Comparison of ENCODE assay signal across 17 cellular contexts in genomic region chr17:57457188-57457587, GRCh38.
DNase-seq lines count a peak whose midpoint lies in the region; ATAC-seq and TF ChIP-seq lines count a peak whose summit lies in the region.
"Had no signal": no experiment of that assay in that cellular context is flagged by ENCODE, and none has a peak within 500 bp of the region (broad histone marks: within the 10 kb centered on the region; RNA-seq: fewer than 3 reads in every experiment).

No MANE protein-coding gene starts in this region.

- no peak overlapping the region for H3K4me3 Mint-ChIP-seq in immature natural killer cell
- H3K4me3 Mint-ChIP-seq: H9 had no signal

- no peaks in the 10 kb centered on the region for H3K36me3 ChIP-seq in left ventricle myocardium inferior
- no peaks in the 10 kb centered on the region for H3K36me3 ChIP-seq in heart right ventricle
- peaks cover 24% of the 10 kb centered on the region; the same call in 1 of the 2 replicates for H3K36me3 ChIP-seq in Loucy (ENCODE audit: insufficient read depth, low read length)

- H3K4me1 ChIP-seq in left ventricle myocardium inferior (peaks cover 53% of the 10 kb centered on the region), heart right ventricle (peaks cover 0 to 66% (median 40%) of the 10 kb centered on the region in 9 donors), Loucy (ENCODE audit: insufficient read depth, low read length, poor library complexity, severe bottlenecking) (peaks cover 87% of the 10 kb centered on the region)

- peaks cover 55 to 59% of the 10 kb centered on the region in 2 donors for H3K4me1 Mint-ChIP-seq in immature natural killer cell

- 91 to 93% methylated on average over 2 of the region's 2 CpGs for WGBS in heart right ventricle, 2 donors

- H3K9me3 ChIP-seq in left ventricle myocardium inferior (replicated peaks) = no peaks in the 10 kb centered on the region
- no peaks in the 10 kb centered on the region for H3K9me3 ChIP-seq in heart right ventricle
- no peaks in the 10 kb centered on the region for H3K9me3 ChIP-seq in Loucy (ENCODE audit: insufficient read depth, low read depth, low read length)

- ATAC-seq in heart right ventricle (no peak), HG03460 (IDR thresholded peaks at IDR 0.05; ENCODE audit: unreplicated experiment) (no peak)

- intact Hi-C loops in left ventricle myocardium inferior (cut with micrococcal nuclease) (no loop called here), heart right ventricle (cut with DNase I) (loop anchor here in 1 of 10 donors (10.0 kb wide), 1 partner anchor 378 kb away; no protein-coding TSS in a partner anchor)

- peak overlapping the region; percentile 35 for H3K27ac ChIP-seq in left ventricle myocardium inferior (replicated peaks)
- H3K27ac ChIP-seq in heart right ventricle = peak overlapping the region in 5 of 10 donors; percentile 0 to 70 (median 33)
- peak overlapping the region; percentile 12 for H3K27ac ChIP-seq in cingulate gyrus (ENCODE audit: low read depth, low read length)
- H3K27ac ChIP-seq: 22Rv1, C4-2B had no signal

- DNase-seq in left ventricle myocardium inferior (no peak), heart right ventricle (no peak), NCI-H345 (lab: John Stamatoyannopoulos, UW) (no peak), immature natural killer cell (no peak), hippocampal formation (lab: John Stamatoyannopoulos, UW) (no peak)
- DNase-seq: CD4-positive, alpha-beta memory T cell; DMS79; EL; GOT3; H9; IMR-90; KG1 had no signal

- H3K36me3 Mint-ChIP-seq in immature natural killer cell = peaks cover 0 to 6% (median 5%) of the 10 kb centered on the region in 3 donors

- H3F3A ChIP-seq in Loucy (ENCODE audit: low read depth) = peaks cover 34% of the 10 kb centered on the region

- H2AFZ ChIP-seq in Loucy (ENCODE audit: low read length) = no peak overlapping the region

- H3K27me3 ChIP-seq in left ventricle myocardium inferior (ENCODE audit: low read depth) (no peaks in the 10 kb centered on the region), heart right ventricle (no peaks in the 10 kb centered on the region), Loucy (ENCODE audit: insufficient read depth, low read length, poor library complexity, severe bottlenecking) (no peaks in the 10 kb centered on the region)

- TF ChIP-seq CTCF in left ventricle myocardium inferior (IDR thresholded peaks at IDR 0.05; ENCODE audit: borderline replicate concordance) (no peak), heart right ventricle (IDR thresholded peaks at IDR 0.05) (no peak), Loucy (conservative IDR thresholded peaks at IDR 0.05; ENCODE audit: low read length) (no peak)

- peak overlapping the region; percentile 70 for H3K4me2 ChIP-seq in Loucy (ENCODE audit: low read depth, low read length, poor library complexity, severe bottlenecking)

- H3K27ac Mint-ChIP-seq in immature natural killer cell = no peak overlapping the region
- H3K27ac Mint-ChIP-seq: CD4-positive, alpha-beta memory T cell had no signal

- H3K9me3 Mint-ChIP-seq in immature natural killer cell = peaks cover 0 to 4% (median 0%) of the 10 kb centered on the region in 6 donors
- H3K9me3 Mint-ChIP-seq: H9 had no signal

- peak overlapping the region; percentile 92 for H3K9ac ChIP-seq in Loucy (ENCODE audit: low read depth, low read length, poor library complexity, severe bottlenecking)

- H3K9me2 ChIP-seq in Loucy (replicated peaks; ENCODE audit: low read depth, low read length) = no peaks in the 10 kb centered on the region

- H4K20me1 ChIP-seq in Loucy (ENCODE audit: insufficient read depth, low read length, poor library complexity, severe bottlenecking) = no peaks in the 10 kb centered on the region

- peaks cover 28 to 41% (median 35%) of the 10 kb centered on the region in 3 donors for H3K27me3 Mint-ChIP-seq in immature natural killer cell (ENCODE audit: low read depth in 3 of 3)
- H3K27me3 Mint-ChIP-seq: CD4-positive, alpha-beta memory T cell had no signal

- H3K79me2 ChIP-seq in Loucy (ENCODE audit: insufficient read depth, low read length) = peaks cover 77% of the 10 kb centered on the region

- H3K4me3 ChIP-seq in left ventricle myocardium inferior = no peak overlapping the region
- no peak overlapping the region for H3K4me3 ChIP-seq in heart right ventricle
- peak overlapping the region; percentile 64 for H3K4me3 ChIP-seq in Loucy (ENCODE audit: low read length, poor library complexity, severe bottlenecking)
